ENCODE assay signal across 28 cellular contexts in the genomic region with DNA sequence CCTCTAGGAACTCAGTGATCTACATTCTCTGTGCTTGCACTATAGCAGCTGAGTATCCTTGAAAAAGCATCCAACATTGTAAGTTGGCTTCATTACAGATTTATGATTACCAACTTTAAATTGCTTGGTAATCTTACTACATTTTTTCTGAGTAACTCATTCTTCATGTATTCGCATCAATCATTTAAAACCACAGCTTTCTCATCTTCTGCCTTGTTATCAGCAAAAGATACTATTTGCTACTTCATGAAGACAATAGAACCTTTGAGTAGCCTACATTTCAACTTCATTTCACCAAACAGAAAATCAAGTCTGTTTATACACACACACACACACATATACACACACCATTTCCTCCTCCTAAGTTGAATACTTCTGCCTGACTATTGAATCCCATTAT. TPM values are rescaled to one million over a fixed set of nuclear protein-coding genes. Genes with fewer than 3 reads are reported as not detected.
"Had no signal": no experiment of that assay in that cellular context is flagged by ENCODE, and none has a peak within 500 bp of the region (broad histone marks: within the 10 kb centered on the region; RNA-seq: fewer than 3 reads in every experiment).

No MANE protein-coding gene starts in this region.

- H3K27me3 Mint-ChIP-seq: activated CD4-positive, alpha-beta memory T cell treated with anti-CD3 and anti-CD28 coated beads for 36 hours; activated naive CD8-positive, alpha-beta T cell treated with anti-CD3 and anti-CD28 coated beads, Interleukin-2, amount 50 U/mL, for 24 hours; brain; effector memory CD8-positive, alpha-beta T cell; natural killer cell treated with Interleukin-12 subunit alpha and Interleukin-12 subunit beta and Interleukin-15 and Interleukin-18, amount 100 ng/mL, for 72 hours; progenitor cell of endocrine pancreas had no signal

- H3K4me3 ChIP-seq: dorsolateral prefrontal cortex, esophagus muscularis mucosa, left ventricle myocardium inferior, sigmoid colon, smooth muscle cell, testis, upper lobe of left lung had no signal

- H3K4me2 ChIP-seq: smooth muscle cell had no signal

- H3K36me3 ChIP-seq: esophagus muscularis mucosa, left ventricle myocardium inferior, sigmoid colon, upper lobe of left lung had no signal

- H3K36me3 Mint-ChIP-seq: activated CD4-positive, alpha-beta memory T cell treated with anti-CD3 and anti-CD28 coated beads for 36 hours; brain; natural killer cell treated with Interleukin-12 subunit alpha and Interleukin-12 subunit beta and Interleukin-15 and Interleukin-18, amount 100 ng/mL, for 72 hours had no signal

- H3K9me3 ChIP-seq: esophagus muscularis mucosa, left ventricle myocardium inferior, sigmoid colon, testis, upper lobe of left lung had no signal

- DNase-seq: activated CD4-positive, alpha-beta memory T cell treated with anti-CD3 and anti-CD28 coated beads for 36 hours; activated CD4-positive, alpha-beta T cell treated with anti-CD3 and anti-CD28 coated beads for 48 hours; activated gamma-delta T cell; activated naive CD4-positive, alpha-beta T cell treated with anti-CD3 and anti-CD28 coated beads, Interleukin-2, amount 50 U/mL, for 16 hours; activated naive CD8-positive, alpha-beta T cell treated with anti-CD3 and anti-CD28 coated beads, Interleukin-2, amount 50 U/mL, for 24 hours; activated T-cell treated with anti-CD3 and anti-CD28 coated beads, Interleukin-2, amount 50 U/mL, for 72 hours; anterior cingulate cortex; central memory CD4-positive, alpha-beta T cell; dorsolateral prefrontal cortex; effector memory CD8-positive, alpha-beta T cell; foreskin fibroblast; immature natural killer cell; kidney glomerular epithelial cell; left ventricle myocardium inferior; retina; sigmoid colon; stimulated activated CD4-positive, alpha-beta T cell treated with anti-CD3 and anti-CD28 coated beads, Interleukin-2, amount 100 ng/mL, for 48 hours; stimulated activated naive CD4-positive, alpha-beta T cell; testis; upper lobe of left lung had no signal

- H3K9me3 Mint-ChIP-seq: activated naive CD8-positive, alpha-beta T cell treated with anti-CD3 and anti-CD28 coated beads, Interleukin-2, amount 50 U/mL, for 24 hours; brain had no signal

- H3K4me1 Mint-ChIP-seq: activated naive CD8-positive, alpha-beta T cell treated with anti-CD3 and anti-CD28 coated beads, Interleukin-2, amount 50 U/mL, for 24 hours; brain; immature natural killer cell had no signal

- H3K27ac ChIP-seq: dorsolateral prefrontal cortex, esophagus muscularis mucosa, left ventricle myocardium inferior, sigmoid colon, testis, upper lobe of left lung had no signal

- H3K27ac Mint-ChIP-seq: activated CD4-positive, alpha-beta memory T cell treated with anti-CD3 and anti-CD28 coated beads for 36 hours; activated naive CD8-positive, alpha-beta T cell treated with anti-CD3 and anti-CD28 coated beads, Interleukin-2, amount 50 U/mL, for 24 hours; activated T-cell treated with anti-CD3 and anti-CD28 coated beads, Interleukin-2, amount 50 U/mL, for 72 hours; brain; effector memory CD8-positive, alpha-beta T cell; immature natural killer cell; natural killer cell treated with Interleukin-12 subunit alpha and Interleukin-12 subunit beta and Interleukin-15 and Interleukin-18, amount 100 ng/mL, for 72 hours; progenitor cell of endocrine pancreas had no signal

- H3K4me3 Mint-ChIP-seq: activated CD4-positive, alpha-beta memory T cell treated with anti-CD3 and anti-CD28 coated beads for 36 hours; activated naive CD8-positive, alpha-beta T cell treated with anti-CD3 and anti-CD28 coated beads, Interleukin-2, amount 50 U/mL, for 24 hours; activated T-cell treated with anti-CD3 and anti-CD28 coated beads, Interleukin-2, amount 50 U/mL, for 72 hours; brain; effector memory CD8-positive, alpha-beta T cell; immature natural killer cell; natural killer cell treated with Interleukin-12 subunit alpha and Interleukin-12 subunit beta and Interleukin-15 and Interleukin-18, amount 100 ng/mL, for 72 hours had no signal

- H3K4me1 ChIP-seq: esophagus muscularis mucosa, left ventricle myocardium inferior, sigmoid colon, upper lobe of left lung had no signal

- H3K27me3 ChIP-seq: esophagus muscularis mucosa, sigmoid colon, testis, upper lobe of left lung had no signal

RNA-seq across cellular contexts. Expression of gene DCAF8L2, which starts 6.2 kb away (rescaled TPM):
- total RNA-seq: activated CD4-positive, alpha-beta memory T cell treated with anti-CD3 and anti-CD28 coated beads for 36 hours; activated T-cell treated with anti-CD3 and anti-CD28 coated beads, Interleukin-2, amount 50 U/mL, for 72 hours; dorsolateral prefrontal cortex; esophagus muscularis mucosa; left ventricle myocardium inferior; lung microvascular endothelial cell; natural killer cell treated with Interleukin-12 subunit alpha and Interleukin-12 subunit beta and Interleukin-15 and Interleukin-18, amount 100 ng/mL, for 72 hours; osteocyte; sigmoid colon; smooth muscle cell; T-helper 2 cell treated with Interferon-gamma antibody and Interleukin-4, amounts not matched to agents 100 ng/mL and 5 ng/mL, for 36 hours; upper lobe of left lung had no signal
- polyA plus RNA-seq: immature natural killer cell, sigmoid colon, smooth muscle cell had no signal
